ENCODE assay signal across 8 cellular contexts in the genomic region with DNA sequence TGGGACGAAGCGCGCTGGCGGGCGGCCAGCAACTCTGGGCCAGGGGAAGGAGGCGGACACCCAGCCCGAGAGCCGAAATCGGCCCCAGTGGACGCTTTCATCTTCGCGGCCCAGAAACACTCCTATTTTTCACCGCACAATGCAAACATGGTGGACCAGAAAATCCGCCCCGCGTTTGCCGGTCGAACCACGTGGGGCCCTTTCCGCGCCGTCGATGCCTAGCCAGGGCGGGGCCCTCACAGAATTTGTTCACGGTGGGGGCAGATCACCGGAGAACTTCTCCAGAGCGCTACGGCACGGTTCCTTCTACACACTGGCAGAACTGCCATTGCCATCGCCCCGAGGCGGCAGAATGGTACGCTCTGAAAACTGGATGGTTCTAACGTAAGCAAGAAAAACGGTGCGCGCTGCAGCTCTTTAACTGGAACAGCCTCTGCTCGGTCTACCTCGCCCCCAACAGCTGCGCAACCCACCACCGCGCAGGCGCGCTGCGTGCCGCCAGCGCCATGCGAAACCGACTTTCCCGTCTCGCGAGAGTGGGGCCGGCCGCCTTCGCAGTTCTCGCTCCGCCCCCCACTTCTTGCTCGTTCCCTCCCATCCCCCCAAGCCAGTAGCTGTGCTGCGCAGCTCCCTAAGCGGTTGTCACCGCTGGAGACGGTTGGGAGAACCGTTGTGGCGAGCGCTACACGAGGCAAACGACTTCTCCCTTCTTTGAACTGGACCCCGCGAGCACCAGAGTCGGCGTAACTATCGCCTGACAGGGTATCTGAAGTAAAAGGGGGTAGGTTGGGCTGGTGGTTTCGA.
A peak's percentile ranks its signal among the peaks of the same experiment; 100 is the strongest.
DNase-seq lines count a peak whose midpoint lies in the region; ATAC-seq lines count a peak whose summit lies in the region.

A gene with protein sequence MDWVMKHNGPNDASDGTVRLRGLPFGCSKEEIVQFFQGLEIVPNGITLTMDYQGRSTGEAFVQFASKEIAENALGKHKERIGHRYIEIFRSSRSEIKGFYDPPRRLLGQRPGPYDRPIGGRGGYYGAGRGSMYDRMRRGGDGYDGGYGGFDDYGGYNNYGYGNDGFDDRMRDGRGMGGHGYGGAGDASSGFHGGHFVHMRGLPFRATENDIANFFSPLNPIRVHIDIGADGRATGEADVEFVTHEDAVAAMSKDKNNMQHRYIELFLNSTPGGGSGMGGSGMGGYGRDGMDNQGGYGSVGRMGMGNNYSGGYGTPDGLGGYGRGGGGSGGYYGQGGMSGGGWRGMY (plus strand): TSS at position 610 of the 804 bp plus-strand sequence. CDS start 5,158 bp downstream, outside the sequence.

- DNase-seq in AG20443 (ENCODE audit: low spot score) (peak; percentile 97), NCI-H446 (lab: John Stamatoyannopoulos, UW) (peak; percentile 71 to 97), iris pigment epithelial cell (ENCODE audit: low read depth) (peak; percentile 95)
- peak; percentile 96 for DNase-seq in activated CD4-positive, CD25-positive, alpha-beta regulatory T cell treated with anti-CD3 and anti-CD28 coated beads, Interleukin-2, amount 50 U/mL, for 16 hours (ENCODE audit: low read depth, low spot score)
- peak; percentile 99 for DNase-seq in central memory CD4-positive, alpha-beta T cell
- peak; percentile 97 to 98 for DNase-seq in stimulated activated CD4-positive, alpha-beta T cell treated with anti-CD3 and anti-CD28 coated beads, Interleukin-12 subunit alpha, Interleukin-12 subunit beta, amount 100 ng/mL, for 24 hours (ENCODE audit: low read depth in 2 of 2)

- peak; percentile 72 for ATAC-seq in GM19043 (IDR thresholded peaks at IDR 0.05; ENCODE audit: low read depth, unreplicated experiment)
- ATAC-seq in HG03354 (IDR thresholded peaks at IDR 0.05; ENCODE audit: poor library complexity, severe bottlenecking, unreplicated experiment) = peak; percentile 85

Comparison
In these comparisons a context has a peak if more than half of its experiments do, and no peak if none do; other contexts are left out.
1. Peak in every context shown above with its lines: DNase-seq and ATAC-seq.